Comparison of ENCODE assay signal across 2 cellular contexts in genomic region chr17:81115219-81115618, GRCh38.
TF ChIP-seq lines count a peak whose summit lies in the region.

No MANE protein-coding gene starts in this region.

TF ChIP-seq in HepG2, 621 proteins besides CTCF, POLR2A, EP300 and RAD21:
- TF ChIP-seq, protein P1, sequence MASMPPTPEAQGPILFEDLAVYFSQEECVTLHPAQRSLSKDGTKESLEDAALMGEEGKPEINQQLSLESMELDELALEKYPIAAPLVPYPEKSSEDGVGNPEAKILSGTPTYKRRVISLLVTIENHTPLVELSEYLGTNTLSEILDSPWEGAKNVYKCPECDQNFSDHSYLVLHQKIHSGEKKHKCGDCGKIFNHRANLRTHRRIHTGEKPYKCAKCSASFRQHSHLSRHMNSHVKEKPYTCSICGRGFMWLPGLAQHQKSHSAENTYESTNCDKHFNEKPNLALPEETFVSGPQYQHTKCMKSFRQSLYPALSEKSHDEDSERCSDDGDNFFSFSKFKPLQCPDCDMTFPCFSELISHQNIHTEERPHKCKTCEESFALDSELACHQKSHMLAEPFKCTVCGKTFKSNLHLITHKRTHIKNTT (CRISPR knock-in tag; IDR thresholded peaks at IDR 0.05): no peak
- TF ChIP-seq, protein P2, sequence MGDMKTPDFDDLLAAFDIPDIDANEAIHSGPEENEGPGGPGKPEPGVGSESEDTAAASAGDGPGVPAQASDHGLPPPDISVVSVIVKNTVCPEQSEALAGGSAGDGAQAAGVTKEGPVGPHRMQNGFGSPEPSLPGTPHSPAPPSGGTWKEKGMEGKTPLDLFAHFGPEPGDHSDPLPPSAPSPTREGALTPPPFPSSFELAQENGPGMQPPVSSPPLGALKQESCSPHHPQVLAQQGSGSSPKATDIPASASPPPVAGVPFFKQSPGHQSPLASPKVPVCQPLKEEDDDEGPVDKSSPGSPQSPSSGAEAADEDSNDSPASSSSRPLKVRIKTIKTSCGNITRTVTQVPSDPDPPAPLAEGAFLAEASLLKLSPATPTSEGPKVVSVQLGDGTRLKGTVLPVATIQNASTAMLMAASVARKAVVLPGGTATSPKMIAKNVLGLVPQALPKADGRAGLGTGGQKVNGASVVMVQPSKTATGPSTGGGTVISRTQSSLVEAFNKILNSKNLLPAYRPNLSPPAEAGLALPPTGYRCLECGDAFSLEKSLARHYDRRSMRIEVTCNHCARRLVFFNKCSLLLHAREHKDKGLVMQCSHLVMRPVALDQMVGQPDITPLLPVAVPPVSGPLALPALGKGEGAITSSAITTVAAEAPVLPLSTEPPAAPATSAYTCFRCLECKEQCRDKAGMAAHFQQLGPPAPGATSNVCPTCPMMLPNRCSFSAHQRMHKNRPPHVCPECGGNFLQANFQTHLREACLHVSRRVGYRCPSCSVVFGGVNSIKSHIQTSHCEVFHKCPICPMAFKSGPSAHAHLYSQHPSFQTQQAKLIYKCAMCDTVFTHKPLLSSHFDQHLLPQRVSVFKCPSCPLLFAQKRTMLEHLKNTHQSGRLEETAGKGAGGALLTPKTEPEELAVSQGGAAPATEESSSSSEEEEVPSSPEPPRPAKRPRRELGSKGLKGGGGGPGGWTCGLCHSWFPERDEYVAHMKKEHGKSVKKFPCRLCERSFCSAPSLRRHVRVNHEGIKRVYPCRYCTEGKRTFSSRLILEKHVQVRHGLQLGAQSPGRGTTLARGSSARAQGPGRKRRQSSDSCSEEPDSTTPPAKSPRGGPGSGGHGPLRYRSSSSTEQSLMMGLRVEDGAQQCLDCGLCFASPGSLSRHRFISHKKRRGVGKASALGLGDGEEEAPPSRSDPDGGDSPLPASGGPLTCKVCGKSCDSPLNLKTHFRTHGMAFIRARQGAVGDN (CRISPR knock-in tag; IDR thresholded peaks at IDR 0.05): 0 out of 2 replicates have a peak, but pooled peaks have one; percentile 5
- no peak for TF ChIP-seq HNRNPL (IDR thresholded peaks at IDR 0.05; ENCODE audit: low read depth, low read length)
- peak; percentile 27 for TF ChIP-seq AGO2 (optimal IDR thresholded peaks at IDR 0.05; ENCODE audit: low read depth, low read length)
- no peak for TF ChIP-seq SUZ12 (IDR thresholded peaks at IDR 0.05; ENCODE audit: low read depth, low read length)
TF ChIP-seq in HepG2: peak in this region for 2.

TF ChIP-seq in GM12891, 5 proteins besides CTCF, POLR2A, EP300 and RAD21:
- no peak for TF ChIP-seq TAF1 (IDR thresholded peaks at IDR 0.05; ENCODE audit: low read depth, low read length)
- TF ChIP-seq POLR2AphosphoS5 (IDR thresholded peaks at IDR 0.05; ENCODE audit: low read depth, low read length): no peak
- no peak for TF ChIP-seq SPI1 (IDR thresholded peaks at IDR 0.05; ENCODE audit: low read depth, low read length)
- no peak for TF ChIP-seq PAX5 (IDR thresholded peaks at IDR 0.05; ENCODE audit: insufficient read depth, low read length, severe bottlenecking)
- TF ChIP-seq POU2F2 (IDR thresholded peaks at IDR 0.05; ENCODE audit: low read depth, low read length): no peak
